9 cellular contexts compared by ENCODE assay signal in the genomic region with DNA sequence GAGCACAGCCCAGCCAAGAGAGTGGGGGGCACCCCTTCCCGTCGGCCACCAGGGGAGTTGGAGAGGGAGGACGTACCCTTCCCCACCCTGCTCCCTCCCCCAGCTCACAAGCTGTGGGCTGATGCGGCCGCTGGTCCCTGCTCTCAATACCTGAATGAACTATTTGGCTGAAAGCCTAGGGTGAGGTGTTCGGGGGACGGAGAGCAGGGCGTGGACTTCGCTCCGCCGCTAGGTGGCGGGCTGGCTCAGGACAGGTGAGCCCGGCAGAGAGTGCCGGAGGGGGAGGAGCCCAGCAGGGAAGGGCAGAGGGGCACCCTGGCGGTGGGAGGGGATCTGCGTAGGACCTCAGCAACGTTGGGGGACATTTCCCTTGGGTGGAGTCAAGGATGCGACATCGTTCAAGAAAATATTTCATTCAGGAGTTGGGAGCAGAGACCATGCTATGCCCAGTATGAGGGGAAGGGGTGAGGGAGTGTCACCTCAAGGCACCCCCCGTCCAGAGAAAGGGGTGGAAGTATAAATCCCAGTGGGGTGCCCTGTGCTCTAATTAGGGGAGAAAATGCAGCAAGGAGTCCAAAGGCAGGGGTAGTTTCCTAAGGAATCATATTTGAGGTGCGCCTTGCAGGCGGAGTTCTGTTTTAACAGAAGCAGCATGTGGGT. TPM values are rescaled to one million over a fixed set of nuclear protein-coding genes. Genes with fewer than 3 reads are reported as not detected.
DNase-seq lines count a peak whose midpoint lies in the region; ATAC-seq and TF ChIP-seq lines count a peak whose summit lies in the region.
"Had no signal": no experiment of that assay in that cellular context is flagged by ENCODE, and none has a peak within 500 bp of the region (broad histone marks: within the 10 kb centered on the region; RNA-seq: fewer than 3 reads in every experiment).

No MANE protein-coding gene starts in this region.

- intact Hi-C loops in activated B cell treated with CpG ODN at 0.5 μM for 24 hours (cut with micrococcal nuclease), result loop anchor here (1.0 kb wide), 1 partner anchor 89 kb away; no protein-coding TSS in a partner anchor

- H3K36me3 Mint-ChIP-seq in activated B cell treated with CpG ODN at 0.5 μM for 24 hours (ENCODE audit: low read depth), result no peaks in the 10 kb centered on the region
- H3K36me3 Mint-ChIP-seq in central memory CD8-positive, alpha-beta T cell (ENCODE audit: insufficient read depth), result peaks cover 1% of the 10 kb centered on the region

- DNase-seq in AG04450 (ENCODE audit: low read depth, low spot score) (no peak), NCI-H146 (lab: John Stamatoyannopoulos, UW) (peak; percentile 80), activated B cell treated with CpG ODN at 0.5 μM for 24 hours (peak; percentile 71), lung (ENCODE audit: low spot score) (peak; percentile 57)
- DNase-seq in central memory CD8-positive, alpha-beta T cell (ENCODE audit: low spot score in 2 of 2), result peak; percentile 37 to 46
- peak; percentile 30 for DNase-seq in stimulated activated CD8-positive, alpha-beta memory T cell treated with anti-CD3 and anti-CD28 coated beads, Interleukin-7, amount 100 ng/mL, for 24 hours (ENCODE audit: low read depth)

- H3K27ac ChIP-seq in AG04450 (ENCODE audit: low read depth, low read length) (no peak overlapping the region), lung (ENCODE audit: low read depth in 1 of 2, low read length in 1 of 2) (no peak overlapping the region)

- POLR2A ChIA-PET in AG04450 (lab: Yijun Ruan, JAX) (no interaction called here), activated B cell treated with CpG ODN at 0.5 μM for 24 hours (lab: Charles Lee) (no interaction called here)

- no peaks in the 10 kb centered on the region for H3K9me3 Mint-ChIP-seq in activated B cell treated with CpG ODN at 0.5 μM for 24 hours
- no peaks in the 10 kb centered on the region for H3K9me3 Mint-ChIP-seq in central memory CD8-positive, alpha-beta T cell

- peaks cover 0 to 2% of the 10 kb centered on the region in 2 donors for H3K4me1 ChIP-seq in lung (ENCODE audit: control insufficient read depth in 2 of 2, insufficient read depth in 2 of 2, low read length in 2 of 2)

- ATAC-seq in GM19351 (IDR thresholded peaks at IDR 0.05; ENCODE audit: unreplicated experiment) (peak; percentile 49), activated B cell treated with CpG ODN at 0.5 μM for 24 hours (ENCODE audit: low read depth) (peak; percentile 100), lung (ENCODE audit: insufficient read depth, low FRiP score) (peak; percentile 66), GM19023 (IDR thresholded peaks at IDR 0.05; ENCODE audit: unreplicated experiment) (no peak)
- ATAC-seq in central memory CD8-positive, alpha-beta T cell (replicated peaks; ENCODE audit: extremely low read depth, poor library complexity, severe bottlenecking), result peak; percentile 92

- CTCF ChIA-PET in AG04450 (lab: Charles Lee), result interaction anchor here (1.1 kb wide), 1 partner anchor 89 kb away, joined by 6 read pairs; no protein-coding TSS in a partner anchor
- CTCF ChIA-PET in activated B cell treated with CpG ODN at 0.5 μM for 24 hours (lab: Charles Lee), result interaction anchor here (0.7 to 1.7 kb wide), 4 partner anchors 24 to 379 kb away, joined by 3 to 4 read pairs (median 3); partner anchors contain the start of gene ARHGEF2

- no peak overlapping the region for H3K4me3 Mint-ChIP-seq in activated B cell treated with CpG ODN at 0.5 μM for 24 hours
- H3K4me3 Mint-ChIP-seq in central memory CD8-positive, alpha-beta T cell, result no peak overlapping the region

- peaks cover 31% of the 10 kb centered on the region for H3K27me3 Mint-ChIP-seq in activated B cell treated with CpG ODN at 0.5 μM for 24 hours
- peaks cover 49% of the 10 kb centered on the region for H3K27me3 Mint-ChIP-seq in central memory CD8-positive, alpha-beta T cell

- H3K27me3 ChIP-seq in AG04450 (ENCODE audit: control insufficient read depth, insufficient read depth, low read length) (peaks cover 42% of the 10 kb centered on the region), lung (ENCODE audit: control insufficient read depth, insufficient read depth) (no peaks in the 10 kb centered on the region)

- H3K4me3 ChIP-seq in AG04450 (ENCODE audit: low read depth, low read length) (no peak overlapping the region), lung (no peak overlapping the region)

- no peak overlapping the region for H3K27ac Mint-ChIP-seq in activated B cell treated with CpG ODN at 0.5 μM for 24 hours
- H3K27ac Mint-ChIP-seq in central memory CD8-positive, alpha-beta T cell (ENCODE audit: low read depth), result peak overlapping the region; percentile 87

- H3K4me1 Mint-ChIP-seq in activated B cell treated with CpG ODN at 0.5 μM for 24 hours, result peaks cover 4% of the 10 kb centered on the region
- peaks cover 9% of the 10 kb centered on the region for H3K4me1 Mint-ChIP-seq in central memory CD8-positive, alpha-beta T cell

- TF ChIP-seq CTCF in AG04450 (IDR thresholded peaks at IDR 0.05; ENCODE audit: low read depth, low read length), result peak; percentile 31
- peak; percentile 94 for TF ChIP-seq CTCF in activated B cell treated with CpG ODN at 0.5 μM for 24 hours (IDR thresholded peaks at IDR 0.05)
- TF ChIP-seq CTCF in lung (IDR thresholded peaks at IDR 0.05; ENCODE audit: control extremely low read depth, extremely low read depth), result peak; percentile 42

- no peaks in the 10 kb centered on the region for H3K36me3 ChIP-seq in lung (ENCODE audit: control insufficient read depth in 2 of 2, insufficient read depth in 2 of 2, low read length in 2 of 2)

- 10 to 12% methylated on average over 22 of the region's 22 CpGs for WGBS in lung, 2 donors

- H3K9me3 ChIP-seq in AG04450 (ENCODE audit: control insufficient read depth, insufficient read depth, low read length) (no peaks in the 10 kb centered on the region; the same call in 1 of the 2 replicates), lung (ENCODE audit: control insufficient read depth in 2 of 2, insufficient read depth in 1 of 2, low read length in 1 of 2) (no peaks in the 10 kb centered on the region)

RNA-seq across cellular contexts. Expression of gene RHBG, which starts 12.0 kb away (rescaled TPM):
- polyA plus RNA-seq in AG04450 (2011; rRNA removed) (not detected in 2 replicates), lung (not detected)
- polyA minus RNA-seq in AG04450 (2011; rRNA and poly(A)+ RNA removed), result not detected in 2 replicates
- total RNA-seq in activated B cell treated with CpG ODN at 0.5 μM for 24 hours (not detected in 2 replicates), lung (under 1 TPM; 0.18 to 0.74 TPM)
- total RNA-seq: mononuclear cell had no signal

RNA-seq across cellular contexts. Expression of gene TSACC, which starts 18.7 kb away (rescaled TPM):
- polyA plus RNA-seq in AG04450 (2011; rRNA removed) (0.27 and 0.48 TPM in 2 replicates), lung (under 1 TPM; 0.29 to 0.45 TPM)
- not detected in 2 replicates for polyA minus RNA-seq in AG04450 (2011; rRNA and poly(A)+ RNA removed)
- total RNA-seq in activated B cell treated with CpG ODN at 0.5 μM for 24 hours (0.44 TPM in 1 of 2 replicates, not detected in the other), lung (not detected)
- total RNA-seq: mononuclear cell had no signal

RNA-seq across cellular contexts. Expression of gene CCT3, which starts 18.9 kb away (rescaled TPM):
- polyA plus RNA-seq in AG04450 (2011; rRNA removed), result 314 and 359 TPM in 2 replicates
- polyA minus RNA-seq in AG04450 (2011; rRNA and poly(A)+ RNA removed), result 292 and 314 TPM in 2 replicates
- total RNA-seq in activated B cell treated with CpG ODN at 0.5 μM for 24 hours, result 255 and 260 TPM in 2 replicates
- total RNA-seq in lung, result 100 to 1,000 TPM; 128 to 149 TPM
- polyA plus RNA-seq in lung, result 100 to 1,000 TPM in 1 of 2 donors, 10 to 100 TPM in 1; 71.6 to 165 TPM

RNA-seq across cellular contexts. Expression of gene VHLL, which starts 57.9 kb away (rescaled TPM):
- polyA plus RNA-seq in AG04450 (2011; rRNA removed) (not detected in 2 replicates), lung (not detected)
- not detected in 2 replicates for polyA minus RNA-seq in AG04450 (2011; rRNA and poly(A)+ RNA removed)
- total RNA-seq in activated B cell treated with CpG ODN at 0.5 μM for 24 hours (not detected in 2 replicates), lung (not detected)
- total RNA-seq: mononuclear cell had no signal

Comparison
In these comparisons a context has a peak if more than half of its experiments do, and no peak if none do; other contexts are left out.
1. CTCF ChIP-seq: peak in every context shown above with its lines; median percentile 94 in activated B cell treated with CpG ODN at 0.5 μM for 24 hours; 42 in lung; 31 in AG04450.